ENCODE assay signal across 44 cellular contexts in the genomic region with DNA sequence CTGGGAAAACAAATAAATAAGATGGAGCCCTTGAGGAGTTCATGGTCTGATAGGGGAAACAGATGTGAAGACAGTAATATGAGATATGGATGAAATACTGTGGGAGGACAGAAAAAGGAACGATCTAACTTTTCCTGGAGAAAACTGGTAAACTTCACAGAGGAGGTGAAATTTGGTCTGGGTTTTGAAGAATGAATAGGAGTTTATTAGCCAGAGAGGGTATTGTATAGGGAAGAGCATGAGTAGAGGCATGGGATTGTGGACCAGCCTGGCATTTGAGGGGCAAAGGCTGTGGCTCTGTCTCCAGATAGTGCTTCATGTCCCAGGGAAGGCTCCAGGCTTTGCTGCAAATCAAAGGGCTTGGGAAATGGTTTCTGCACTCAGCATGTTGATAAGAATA. TPM values are rescaled to one million over a fixed set of nuclear protein-coding genes. Genes with fewer than 3 reads are reported as not detected.
"Had no signal": no experiment of that assay in that cellular context is flagged by ENCODE, and none has a peak within 500 bp of the region (broad histone marks: within the 10 kb centered on the region; RNA-seq: fewer than 3 reads in every experiment).

No MANE protein-coding gene starts in this region.

- DNase-seq: activated effector memory CD4-positive, alpha-beta T cell treated with anti-CD3 and anti-CD28 coated beads, Interleukin-2, amount 50 U/mL, for 16 hours; activated effector memory CD4-positive, alpha-beta T cell treated with Interleukin-2 at 50 U/mL for 16 hours; activated gamma-delta T cell; activated gamma-delta T cell treated with Interleukin-2 at 50 U/mL for 16 hours; activated naive CD4-positive, alpha-beta T cell; activated naive CD4-positive, alpha-beta T cell treated with anti-CD3 and anti-CD28 coated beads for 36 hours; activated naive CD4-positive, alpha-beta T cell treated with anti-CD3 and anti-CD28 coated beads, Interleukin-2, amount 10 ng/mL, durations not matched to agents 7 days and 5 days; activated naive CD4-positive, alpha-beta T cell treated with anti-CD3 and anti-CD28 coated beads, Interleukin-2, amount 50 U/mL, for 16 hours; activated naive CD4-positive, alpha-beta T cell treated with Interleukin-2 at 50 U/mL for 16 hours; activated naive CD8-positive, alpha-beta T cell treated with anti-CD3 and anti-CD28 coated beads for 36 hours; activated naive CD8-positive, alpha-beta T cell treated with anti-CD3 and anti-CD28 coated beads, Interleukin-2, amount 10 ng/mL, durations not matched to agents 7 days and 5 days; activated naive CD8-positive, alpha-beta T cell treated with anti-CD3 and anti-CD28 coated beads, Interleukin-2, amount 50 U/mL, for 24 hours; activated T-cell treated with anti-CD3 and anti-CD28 coated beads, Interleukin-2, amount 50 U/mL, for 1 hour; activated T-cell treated with anti-CD3 and anti-CD28 coated beads, Interleukin-2, amount 50 U/mL, for 24 hours; activated T-cell treated with anti-CD3 and anti-CD28 coated beads, Interleukin-2, amount 50 U/mL, for 4 hours; activated T-cell treated with anti-CD3 and anti-CD28 coated beads, Interleukin-2, amount 50 U/mL, for 48 hours; activated T-cell treated with anti-CD3 and anti-CD28 coated beads, Interleukin-2, amount 50 U/mL, for 72 hours; amniotic stem cell; amygdala; anterior cingulate cortex; aorta; body of pancreas; brain microvascular endothelial cell; caudate nucleus; central memory CD4-positive, alpha-beta T cell; cerebellar nuclear complex had no signal

- H3K4me3 Mint-ChIP-seq: activated naive CD4-positive, alpha-beta T cell treated with anti-CD3 and anti-CD28 coated beads for 36 hours; activated naive CD4-positive, alpha-beta T cell treated with anti-CD3 and anti-CD28 coated beads, Interleukin-2, amount 10 ng/mL, durations not matched to agents 7 days and 5 days; activated naive CD4-positive, alpha-beta T cell treated with anti-CD3 and anti-CD28 coated beads, Interleukin-2, amount 50 U/mL, for 24 hours; activated naive CD8-positive, alpha-beta T cell; activated naive CD8-positive, alpha-beta T cell treated with anti-CD3 and anti-CD28 coated beads for 36 hours; activated naive CD8-positive, alpha-beta T cell treated with anti-CD3 and anti-CD28 coated beads, Interleukin-2, amount 10 ng/mL, durations not matched to agents 7 days and 5 days; activated naive CD8-positive, alpha-beta T cell treated with anti-CD3 and anti-CD28 coated beads, Interleukin-2, amount 50 U/mL, for 24 hours; activated T-cell treated with anti-CD3 and anti-CD28 coated beads, Interleukin-2, amount 50 U/mL, for 24 hours; activated T-cell treated with anti-CD3 and anti-CD28 coated beads, Interleukin-2, amount 50 U/mL, for 4 hours; activated T-cell treated with anti-CD3 and anti-CD28 coated beads, Interleukin-2, amount 50 U/mL, for 72 hours; activated T-helper 1 cell treated with anti-CD3 and anti-CD28 coated beads, Interleukin-12 subunit alpha, Interleukin-12 subunit beta, Interleukin-2, Interleukin-4 antibody, amounts not matched to agents 30 ng/mL and 10 ng/mL and 1 ng/mL, durations not matched to agents 14 hours and 24 hours and 36 hours; activated T-helper 17 cell treated with anti-CD3 and anti-CD28 coated beads, Interleukin-2, amount 50 U/mL, for 72 hours; brain; central memory CD8-positive, alpha-beta T cell had no signal

- H3K27me3 ChIP-seq: adrenal gland, ascending aorta, body of pancreas had no signal

- H3K27ac Mint-ChIP-seq: activated naive CD4-positive, alpha-beta T cell treated with anti-CD3 and anti-CD28 coated beads for 36 hours; activated naive CD4-positive, alpha-beta T cell treated with anti-CD3 and anti-CD28 coated beads, Interleukin-2, amount 10 ng/mL, durations not matched to agents 7 days and 5 days; activated naive CD4-positive, alpha-beta T cell treated with anti-CD3 and anti-CD28 coated beads, Interleukin-2, amount 50 U/mL, for 24 hours; activated naive CD4-positive, alpha-beta T cell treated with anti-CD3 and anti-CD28 coated beads, Interleukin-2, amount 50 U/mL, for 72 hours; activated naive CD8-positive, alpha-beta T cell; activated naive CD8-positive, alpha-beta T cell treated with anti-CD3 and anti-CD28 coated beads for 36 hours; activated naive CD8-positive, alpha-beta T cell treated with anti-CD3 and anti-CD28 coated beads, Interleukin-2, amount 10 ng/mL, durations not matched to agents 7 days and 5 days; activated naive CD8-positive, alpha-beta T cell treated with anti-CD3 and anti-CD28 coated beads, Interleukin-2, amount 50 U/mL, for 24 hours; activated T-cell treated with anti-CD3 and anti-CD28 coated beads, Interleukin-2, amount 50 U/mL, for 24 hours; activated T-cell treated with anti-CD3 and anti-CD28 coated beads, Interleukin-2, amount 50 U/mL, for 72 hours; activated T-helper 1 cell treated with anti-CD3 and anti-CD28 coated beads, Interleukin-12 subunit alpha, Interleukin-12 subunit beta, Interleukin-2, Interleukin-4 antibody, amounts not matched to agents 30 ng/mL and 10 ng/mL and 1 ng/mL, durations not matched to agents 14 hours and 24 hours and 36 hours; activated T-helper 17 cell treated with anti-CD3 and anti-CD28 coated beads, Interleukin-2, amount 50 U/mL, for 72 hours; activated T-helper 2 cell treated with anti-CD3 and anti-CD28 coated beads, Interferon-gamma antibody, Interleukin-2, Interleukin-4, amounts not matched to agents 10 μg/mL and 5 μg/mL and 100 μg/mL, durations not matched to agents 14 hours and 24 hours and 36 hours; brain had no signal

- H3K4me1 Mint-ChIP-seq: activated naive CD4-positive, alpha-beta T cell treated with anti-CD3 and anti-CD28 coated beads, Interleukin-2, amount 50 U/mL, for 24 hours; central memory CD8-positive, alpha-beta T cell had no signal

- H3K4me1 ChIP-seq: adrenal gland, ascending aorta, body of pancreas, breast epithelium had no signal

- H3K4me3 ChIP-seq: adrenal gland, ascending aorta, body of pancreas, breast epithelium, cardiac muscle cell had no signal

- H3K9me3 ChIP-seq: adrenal gland, ascending aorta, body of pancreas, breast epithelium had no signal

- H3K27ac ChIP-seq: adrenal gland, ascending aorta, body of pancreas, brain microvascular endothelial cell, breast epithelium, cardiac muscle cell had no signal

- H3K36me3 Mint-ChIP-seq: activated naive CD4-positive, alpha-beta T cell treated with anti-CD3 and anti-CD28 coated beads, Interleukin-2, amount 10 ng/mL, durations not matched to agents 7 days and 5 days; activated naive CD4-positive, alpha-beta T cell treated with anti-CD3 and anti-CD28 coated beads, Interleukin-2, amount 50 U/mL, for 24 hours; activated naive CD4-positive, alpha-beta T cell treated with anti-CD3 and anti-CD28 coated beads, Interleukin-2, amount 50 U/mL, for 72 hours; activated naive CD8-positive, alpha-beta T cell; activated naive CD8-positive, alpha-beta T cell treated with anti-CD3 and anti-CD28 coated beads for 36 hours; activated naive CD8-positive, alpha-beta T cell treated with anti-CD3 and anti-CD28 coated beads, Interleukin-2, amount 10 ng/mL, durations not matched to agents 7 days and 5 days; brain had no signal

- H3K9me3 Mint-ChIP-seq: activated naive CD4-positive, alpha-beta T cell treated with anti-CD3 and anti-CD28 coated beads for 36 hours; activated naive CD4-positive, alpha-beta T cell treated with anti-CD3 and anti-CD28 coated beads, Interleukin-2, amount 10 ng/mL, durations not matched to agents 7 days and 5 days; activated naive CD4-positive, alpha-beta T cell treated with anti-CD3 and anti-CD28 coated beads, Interleukin-2, amount 50 U/mL, for 24 hours; activated naive CD4-positive, alpha-beta T cell treated with anti-CD3 and anti-CD28 coated beads, Interleukin-2, amount 50 U/mL, for 72 hours; activated naive CD8-positive, alpha-beta T cell treated with anti-CD3 and anti-CD28 coated beads for 36 hours; activated naive CD8-positive, alpha-beta T cell treated with anti-CD3 and anti-CD28 coated beads, Interleukin-2, amount 10 ng/mL, durations not matched to agents 7 days and 5 days; activated naive CD8-positive, alpha-beta T cell treated with anti-CD3 and anti-CD28 coated beads, Interleukin-2, amount 50 U/mL, for 24 hours; activated T-cell treated with anti-CD3 and anti-CD28 coated beads, Interleukin-2, amount 50 U/mL, for 24 hours; activated T-cell treated with anti-CD3 and anti-CD28 coated beads, Interleukin-2, amount 50 U/mL, for 4 hours; activated T-cell treated with anti-CD3 and anti-CD28 coated beads, Interleukin-2, amount 50 U/mL, for 72 hours; activated T-helper 1 cell treated with anti-CD3 and anti-CD28 coated beads, Interleukin-12 subunit alpha, Interleukin-12 subunit beta, Interleukin-2, Interleukin-4 antibody, amounts not matched to agents 30 ng/mL and 10 ng/mL and 1 ng/mL, durations not matched to agents 14 hours and 24 hours and 36 hours; activated T-helper 17 cell treated with anti-CD3 and anti-CD28 coated beads, Interleukin-2, amount 50 U/mL, for 72 hours; activated T-helper 2 cell treated with anti-CD3 and anti-CD28 coated beads, Interferon-gamma antibody, Interleukin-2, Interleukin-4, amounts not matched to agents 10 μg/mL and 5 μg/mL and 100 μg/mL, durations not matched to agents 14 hours and 24 hours and 36 hours; brain; central memory CD8-positive, alpha-beta T cell had no signal

- H3K36me3 ChIP-seq: adrenal gland, ascending aorta, brain microvascular endothelial cell, breast epithelium, cardiac muscle cell had no signal

- ATAC-seq: activated naive CD4-positive, alpha-beta T cell treated with anti-CD3 and anti-CD28 coated beads, Interleukin-2, amount 50 U/mL, for 72 hours; activated naive CD8-positive, alpha-beta T cell treated with anti-CD3 and anti-CD28 coated beads, Interleukin-2, amount 50 U/mL, for 24 hours; activated T-cell treated with anti-CD3 and anti-CD28 coated beads, Interleukin-2, amount 50 U/mL, for 4 hours; activated T-cell treated with anti-CD3 and anti-CD28 coated beads, Interleukin-2, amount 50 U/mL, for 72 hours; activated T-helper 17 cell treated with anti-CD3 and anti-CD28 coated beads, Interleukin-2, amount 50 U/mL, for 72 hours; body of pancreas had no signal

RNA-seq across cellular contexts. Expression of gene LPO, which starts 1.6 kb away (rescaled TPM):
- total RNA-seq: activated naive CD4-positive, alpha-beta T cell treated with anti-CD3 and anti-CD28 coated beads for 36 hours; activated naive CD8-positive, alpha-beta T cell treated with anti-CD3 and anti-CD28 coated beads for 36 hours; activated naive CD8-positive, alpha-beta T cell treated with anti-CD3 and anti-CD28 coated beads, Interleukin-2, amount 10 ng/mL, durations not matched to agents 7 days and 5 days; activated T-helper 1 cell treated with anti-CD3 and anti-CD28 coated beads, Interleukin-12 subunit alpha, Interleukin-12 subunit beta, Interleukin-2, Interleukin-4 antibody, amounts not matched to agents 30 ng/mL and 10 ng/mL and 1 ng/mL, durations not matched to agents 14 hours and 24 hours and 36 hours; activated T-helper 2 cell treated with anti-CD3 and anti-CD28 coated beads, Interferon-gamma antibody, Interleukin-2, Interleukin-4, amounts not matched to agents 10 μg/mL and 5 μg/mL and 100 μg/mL, durations not matched to agents 14 hours and 24 hours and 36 hours; adrenal gland; aorta; ascending aorta; astrocyte; body of pancreas; bronchial epithelial cell; cardiac muscle cell; cardiac septum; cerebellum; chondrocyte had no signal
- polyA plus RNA-seq: aorta, cardiac muscle cell had no signal

RNA-seq across cellular contexts. Expression of gene MPO, which starts 40.7 kb away (rescaled TPM):
- total RNA-seq: activated naive CD4-positive, alpha-beta T cell treated with anti-CD3 and anti-CD28 coated beads for 36 hours; activated naive CD4-positive, alpha-beta T cell treated with anti-CD3 and anti-CD28 coated beads, Interleukin-2, amount 50 U/mL, for 72 hours; activated naive CD8-positive, alpha-beta T cell treated with anti-CD3 and anti-CD28 coated beads for 36 hours; activated naive CD8-positive, alpha-beta T cell treated with anti-CD3 and anti-CD28 coated beads, Interleukin-2, amount 10 ng/mL, durations not matched to agents 7 days and 5 days; activated T-cell treated with anti-CD3 and anti-CD28 coated beads, Interleukin-2, amount 50 U/mL, for 4 hours; activated T-helper 1 cell treated with anti-CD3 and anti-CD28 coated beads, Interleukin-12 subunit alpha, Interleukin-12 subunit beta, Interleukin-2, Interleukin-4 antibody, amounts not matched to agents 30 ng/mL and 10 ng/mL and 1 ng/mL, durations not matched to agents 14 hours and 24 hours and 36 hours; activated T-helper 2 cell treated with anti-CD3 and anti-CD28 coated beads, Interferon-gamma antibody, Interleukin-2, Interleukin-4, amounts not matched to agents 10 μg/mL and 5 μg/mL and 100 μg/mL, durations not matched to agents 14 hours and 24 hours and 36 hours; astrocyte; body of pancreas; bronchial epithelial cell; cardiac muscle cell; chondrocyte had no signal
- polyA plus RNA-seq: cardiac muscle cell had no signal

RNA-seq across cellular contexts. Expression of gene EPX, which starts 47.5 kb away (rescaled TPM):
- total RNA-seq: activated naive CD4-positive, alpha-beta T cell treated with anti-CD3 and anti-CD28 coated beads for 36 hours; activated naive CD4-positive, alpha-beta T cell treated with anti-CD3 and anti-CD28 coated beads, Interleukin-2, amount 50 U/mL, for 72 hours; activated naive CD8-positive, alpha-beta T cell treated with anti-CD3 and anti-CD28 coated beads for 36 hours; activated naive CD8-positive, alpha-beta T cell treated with anti-CD3 and anti-CD28 coated beads, Interleukin-2, amount 10 ng/mL, durations not matched to agents 7 days and 5 days; activated T-cell treated with anti-CD3 and anti-CD28 coated beads, Interleukin-2, amount 50 U/mL, for 4 hours; activated T-cell treated with anti-CD3 and anti-CD28 coated beads, Interleukin-2, amount 50 U/mL, for 72 hours; activated T-helper 1 cell treated with anti-CD3 and anti-CD28 coated beads, Interleukin-12 subunit alpha, Interleukin-12 subunit beta, Interleukin-2, Interleukin-4 antibody, amounts not matched to agents 30 ng/mL and 10 ng/mL and 1 ng/mL, durations not matched to agents 14 hours and 24 hours and 36 hours; activated T-helper 17 cell treated with anti-CD3 and anti-CD28 coated beads, Interleukin-2, amount 50 U/mL, for 72 hours; activated T-helper 2 cell treated with anti-CD3 and anti-CD28 coated beads, Interferon-gamma antibody, Interleukin-2, Interleukin-4, amounts not matched to agents 10 μg/mL and 5 μg/mL and 100 μg/mL, durations not matched to agents 14 hours and 24 hours and 36 hours; adrenal gland; aorta; ascending aorta; astrocyte; body of pancreas; breast epithelium; bronchial epithelial cell; cardiac muscle cell; cardiac septum; chondrocyte had no signal
- polyA plus RNA-seq: adipose tissue, adrenal gland, aorta, cardiac muscle cell had no signal
